Comparison of ENCODE assay signal across 9 cellular contexts in the genomic region with DNA sequence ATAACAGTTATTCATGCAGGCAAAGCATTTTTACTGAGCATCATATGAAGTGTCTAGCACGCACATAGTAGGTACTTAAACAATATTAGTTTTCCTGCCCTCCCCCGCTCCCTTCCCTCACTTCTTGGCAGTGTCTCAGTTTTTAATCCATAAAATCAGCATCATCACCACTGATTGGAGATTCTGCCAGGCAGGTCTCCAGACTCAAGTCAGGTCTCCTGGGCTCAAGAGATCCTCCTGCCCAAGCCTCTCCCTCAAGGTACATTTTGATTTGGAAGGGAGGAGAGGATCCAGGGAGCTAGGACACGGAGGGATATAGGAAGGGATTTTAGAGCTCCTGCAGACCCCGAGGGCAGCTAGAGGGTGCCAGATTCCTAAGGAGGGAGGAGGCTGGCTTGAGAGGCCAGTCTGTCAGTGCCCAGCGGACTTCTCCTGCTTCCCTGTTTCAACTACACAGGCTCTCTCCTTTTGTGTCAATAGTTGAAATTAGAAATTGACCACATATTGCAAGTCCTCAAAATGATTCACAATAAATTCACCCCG. TPM values are rescaled to one million over a fixed set of nuclear protein-coding genes. Genes with fewer than 3 reads are reported as not detected.
DNase-seq lines count a peak whose midpoint lies in the region; ATAC-seq, FAIRE-seq and TF ChIP-seq lines count a peak whose summit lies in the region.
"Had no signal": no experiment of that assay in that cellular context is flagged by ENCODE, and none has a peak within 500 bp of the region (broad histone marks: within the 10 kb centered on the region; RNA-seq: fewer than 3 reads in every experiment).

No MANE protein-coding gene starts in this region.

- peak in 1 of 4 experiments; percentile 17 for DNase-seq in K562 (ENCODE audit: extremely low read depth in 1 of 4, low spot score in 3 of 4)
- peak; percentile 33 for DNase-seq in iPS-NIHi7 (ENCODE audit: extremely low spot score)
- DNase-seq in thoracic aorta (ENCODE audit: low spot score) = no peak
- no peak for DNase-seq in KG1 (lab: John Stamatoyannopoulos, UW)
- DNase-seq: NCI-H2227 treated with DMSO at 0.1 percent for 48 hours, T-helper 2 cell had no signal

- TF ChIP-seq CTCF in K562 (IDR thresholded peaks at IDR 0.05 in 2 of 3, conservative IDR thresholded peaks at IDR 0.05 in 1 of 3; ENCODE audit: insufficient read depth in 2 of 3, low read depth in 1 of 3, low read length in 3 of 3) = peak in 2 of 3 experiments; percentile 17 to 41; a peak in 2 of 6 replicates
- TF ChIP-seq CTCF in thoracic aorta (IDR thresholded peaks at IDR 0.05) = no peak

- H3K27ac ChIP-seq in HUES48 (ENCODE audit: low read depth, low read length) = no peak overlapping the region
- H3K27ac ChIP-seq in K562 (ENCODE audit: extremely low read depth, low read depth, low read length) = no peak overlapping the region
- no peak overlapping the region for H3K27ac ChIP-seq in thoracic aorta

- H3K9me3 ChIP-seq in HUES48 (ENCODE audit: control insufficient read depth, insufficient read depth, low read length) (no peaks in the 10 kb centered on the region), K562 (replicated peaks; ENCODE audit: control insufficient read depth, insufficient read depth, low read depth, low read length) (no peaks in the 10 kb centered on the region), thoracic aorta (no peaks in the 10 kb centered on the region)

- H3K9me1 ChIP-seq in K562 (ENCODE audit: control insufficient read depth, insufficient read depth, low read length) = no peaks in the 10 kb centered on the region

- no peak for TF ChIP-seq EP300 in K562 (IDR thresholded peaks at IDR 0.05; ENCODE audit: low read length)

- peak; percentile 37 to 42; a peak in 2 of 4 replicates for TF ChIP-seq RAD21 in K562 (CRISPR knock-in tag; conservative IDR thresholded peaks at IDR 0.05 in 1 of 2, IDR thresholded peaks at IDR 0.05 in 1 of 2)

- in situ Hi-C loops in K562 (cut with MboI) = loop anchor here (10.0 kb wide), 1 partner anchor 827 kb away; no protein-coding TSS in a partner anchor

- H3K79me2 ChIP-seq in K562 (ENCODE audit: control insufficient read depth, insufficient read depth, low read length) = peaks cover 2% of the 10 kb centered on the region; the same call in 1 of the 3 replicates

- TF ChIP-seq POLR2A in K562 (conservative IDR thresholded peaks at IDR 0.05) = no peak

- peak overlapping the region; percentile 94 for H3K4me3 ChIP-seq in HUES48 (ENCODE audit: low read depth, low read length)
- no peak overlapping the region for H3K4me3 ChIP-seq in K562
- peak overlapping the region; percentile 80 for H3K4me3 ChIP-seq in thoracic aorta

- ATAC-seq in K562 (no peak), thoracic aorta (ENCODE audit: insufficient number of reproducible peaks, low FRiP score, low read depth) (no peak), HG02840 (IDR thresholded peaks at IDR 0.05; ENCODE audit: low FRiP score, unreplicated experiment) (no peak), GM19455 (IDR thresholded peaks at IDR 0.05; ENCODE audit: unreplicated experiment) (no peak)

- no peak overlapping the region for H2AFZ ChIP-seq in K562 (ENCODE audit: low read depth, low read length)

- intact Hi-C loops in K562 (cut with micrococcal nuclease) = loop anchor here (2.0 to 10.0 kb wide), 7 partner anchors 114 to 877 kb away; no protein-coding TSS in a partner anchor

- WGBS in K562 (ENCODE audit: insufficient coverage, low coverage, missing lambda C conversion rate) = 27% methylated on average over 5 of the region's 6 CpGs

- H3K4me2 ChIP-seq in K562 (ENCODE audit: insufficient read depth, low read length) = no peak overlapping the region

- H3K36me3 ChIP-seq in HUES48 (ENCODE audit: control insufficient read depth, insufficient read depth, low read length) (no peaks in the 10 kb centered on the region), K562 (ENCODE audit: control insufficient read depth, insufficient read depth, low read length) (no peaks in the 10 kb centered on the region), thoracic aorta (no peaks in the 10 kb centered on the region)

- POLR2A ChIA-PET in K562 (lab: Yijun Ruan, JAX) = no interaction called here

- no TSS peak for BruUV-seq in K562 (replicated peaks; lab: Mats Ljungman, UMichigan)

- FAIRE-seq in K562 (lab: Jason Lieb, UNC) = no peak

- H4K20me1 ChIP-seq in K562 (replicated peaks; ENCODE audit: control insufficient read depth, insufficient read depth, low read length) = no peaks in the 10 kb centered on the region

- H3K9ac ChIP-seq in HUES48 (ENCODE audit: low read depth, low read length) (no peak overlapping the region), K562 (ENCODE audit: insufficient read depth in 1 of 2, low read depth in 2 of 2, low read length in 2 of 2) (no peak overlapping the region)

- H3K27me3 ChIP-seq in HUES48 (ENCODE audit: control insufficient read depth, insufficient read depth, low read length) (peaks cover 22% of the 10 kb centered on the region), K562 (ENCODE audit: control insufficient read depth in 2 of 2, insufficient read depth in 2 of 2, low read length in 2 of 2) (peaks cover 10 to 32% of the 10 kb centered on the region in 2 experiments; a peak in 4 of 5 replicates), thoracic aorta (replicated peaks; ENCODE audit: insufficient read depth) (no peaks in the 10 kb centered on the region)

- CTCF ChIA-PET in K562 (lab: Yijun Ruan, JAX; ENCODE audit: low intra/inter-chr PET ratio) = no interaction called here

- H3K4me1 ChIP-seq in HUES48 (ENCODE audit: control insufficient read depth, insufficient read depth, low read length) = peaks cover 16% of the 10 kb centered on the region
- H3K4me1 ChIP-seq in K562 (replicated peaks in 1 of 2; ENCODE audit: control insufficient read depth in 2 of 2, insufficient read depth in 2 of 2, low read length in 2 of 2) = peaks cover 15 to 38% of the 10 kb centered on the region in 2 experiments; a peak in 4 of 5 replicates
- H3K4me1 ChIP-seq in thoracic aorta (ENCODE audit: control insufficient read depth in 1 of 2, low read depth in 2 of 2) = peaks cover 0 to 14% of the 10 kb centered on the region in 2 donors

TF ChIP-seq in K562, 482 proteins besides CTCF, POLR2A, EP300 and RAD21:
- TF ChIP-seq, protein P1, sequence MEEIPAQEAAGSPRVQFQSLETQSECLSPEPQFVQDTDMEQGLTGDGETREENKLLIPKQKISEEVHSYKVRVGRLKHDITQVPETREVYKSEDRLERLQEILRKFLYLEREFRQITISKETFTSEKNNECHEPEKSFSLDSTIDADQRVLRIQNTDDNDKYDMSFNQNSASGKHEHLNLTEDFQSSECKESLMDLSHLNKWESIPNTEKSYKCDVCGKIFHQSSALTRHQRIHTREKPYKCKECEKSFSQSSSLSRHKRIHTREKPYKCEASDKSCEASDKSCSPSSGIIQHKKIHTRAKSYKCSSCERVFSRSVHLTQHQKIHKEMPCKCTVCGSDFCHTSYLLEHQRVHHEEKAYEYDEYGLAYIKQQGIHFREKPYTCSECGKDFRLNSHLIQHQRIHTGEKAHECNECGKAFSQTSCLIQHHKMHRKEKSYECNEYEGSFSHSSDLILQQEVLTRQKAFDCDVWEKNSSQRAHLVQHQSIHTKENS (CRISPR knock-in tag; IDR thresholded peaks at IDR 0.05) = no peak
- TF ChIP-seq ZFPM2 (CRISPR knock-in tag; IDR thresholded peaks at IDR 0.05) = no peak
- no peak for TF ChIP-seq ZNF121 (CRISPR knock-in tag; conservative IDR thresholded peaks at IDR 0.05)
- TF ChIP-seq ZKSCAN1 (IDR thresholded peaks at IDR 0.05; ENCODE audit: low read depth, low read length) = peak; percentile 79

RNA-seq across cellular contexts. Expression of a gene that starts 4.4 kb away (rescaled TPM):
- total RNA-seq in K562 (2011; cell fraction: chromatin; rRNA removed; ENCODE audit: low replicate concordance) = 34.3 and 56.3 TPM in 2 replicates
- 21.5 and 28.3 TPM in 2 replicates for total RNA-seq in K562 (2011; cell fraction: nucleolus; rRNA removed)
- total RNA-seq in K562 (2011; cell fraction: nucleoplasm; rRNA removed) = 26.8 and 46.9 TPM in 2 replicates
- total RNA-seq in K562 (2014; rRNA removed) = 22.8 and 23.3 TPM in 2 replicates
- total RNA-seq in K562 (2014; rRNA removed; fragmentation: Illumina TruSeq; extraction: Trizol) = 21.4 and 25.5 TPM in 2 replicates
- total RNA-seq in K562 (2015; rRNA removed; fragmentation: Illumina TruSeq; extraction: Trizol) = 36.0 and 38.4 TPM in 2 replicates
- total RNA-seq in K562 (2021) = 30.0 and 31.4 TPM in 2 replicates
- polyA plus RNA-seq in K562 (2011; rRNA removed) = 12.2 and 13.9 TPM in 2 replicates
- 11.8 and 14.6 TPM in 2 replicates for polyA plus RNA-seq in K562 (2011; cell fraction: cytosol; rRNA removed)
- polyA plus RNA-seq in K562 (2011; cell fraction: nucleus; rRNA removed) = 18.0 and 35.1 TPM in 2 replicates
- polyA plus RNA-seq in K562 (2012) = 14.4 and 20.2 TPM in 2 replicates
- 19.3 and 24.9 TPM in 2 replicates for polyA plus RNA-seq in K562 (2014; fragmentation: Illumina TruSeq; extraction: Trizol)
- polyA plus RNA-seq in K562 (2014; fragmentation: Nextera tagmentation; extraction: Ambion mirVana) = 1 to 10 TPM; 6.0 to 8.3 TPM
- 9.3 and 12.2 TPM in 2 replicates for polyA plus RNA-seq in K562 (2014; rRNA removed)
- 100 and 106 TPM in 2 replicates for polyA minus RNA-seq in K562 (2011; rRNA and poly(A)+ RNA removed)
- polyA minus RNA-seq in K562 (2011; cell fraction: cytosol; rRNA and poly(A)+ RNA removed) = 40.0 and 46.9 TPM in 2 replicates
- 23.8 and 27.2 TPM in 2 replicates for polyA minus RNA-seq in K562 (2011; cell fraction: nucleus; rRNA and poly(A)+ RNA removed)
- 100 to 1,000 TPM; 106 to 117 TPM for total RNA-seq in thoracic aorta
